In the genomic region with DNA sequence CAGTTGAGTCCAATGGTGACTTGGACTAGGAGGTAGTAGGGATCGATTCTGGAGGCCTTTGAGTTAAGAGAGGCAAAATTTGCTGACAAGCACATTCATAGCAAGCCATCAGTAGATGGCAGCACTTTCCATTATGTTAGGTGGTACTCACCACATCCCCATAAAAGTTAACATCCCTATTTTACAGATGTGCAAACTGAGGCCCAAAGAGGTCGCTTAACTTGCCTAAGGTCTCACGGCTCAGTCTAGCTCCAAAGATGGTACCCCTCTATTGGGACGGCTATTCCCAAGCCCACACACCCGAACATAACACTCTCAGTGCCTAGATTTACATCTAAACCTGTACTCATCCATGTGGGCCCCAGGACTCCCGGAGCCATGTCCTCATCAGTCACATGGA, we compare ENCODE assay signal across 8 cellular contexts. TPM values are rescaled to one million over a fixed set of nuclear protein-coding genes. Genes with fewer than 3 reads are reported as not detected.
DNase-seq lines count a peak whose midpoint lies in the region; ATAC-seq, FAIRE-seq and TF ChIP-seq lines count a peak whose summit lies in the region.

No MANE protein-coding gene starts in this region.

- H3K27ac ChIP-seq in HEK293 (ENCODE audit: extremely low read depth, low read depth, low read length) (no peak overlapping the region), right lobe of liver (no peak overlapping the region), left lung (no peak overlapping the region)

- no peak overlapping the region for H3K27ac Mint-ChIP-seq in WTC11

- no peak for DNase-seq in D721Med (ENCODE audit: insufficient read length, low spot score)
- DNase-seq in WTC11 (ENCODE audit: low spot score): no peak
- DNase-seq in right lobe of liver: no peak
- no peak for DNase-seq in left lung
- no peak for DNase-seq in NCI-H446 treated with DMSO at 0.1 percent for 48 hours (lab: John Stamatoyannopoulos, UW)
- no peak for DNase-seq in NCI-H128 (lab: John Stamatoyannopoulos, UW; ENCODE audit: unreplicated experiment)
- DNase-seq in NCI-H187 (lab: John Stamatoyannopoulos, UW): no peak

- intact Hi-C loops in right lobe of liver (cut with DNase I) (no loop called here), left lung (cut with DNase I) (no loop called here)

- H3K36me3 Mint-ChIP-seq in WTC11: no peaks in the 10 kb centered on the region

- H3K36me3 ChIP-seq in HEK293 (ENCODE audit: control insufficient read depth in 2 of 2, insufficient read depth in 1 of 2, low read length in 2 of 2) (no peaks in the 10 kb centered on the region), right lobe of liver (no peaks in the 10 kb centered on the region), left lung (no peaks in the 10 kb centered on the region)

- TF ChIP-seq CTCF in D721Med (IDR thresholded peaks at IDR 0.05; ENCODE audit: insufficient read depth, missing control alignments) (peak; percentile 40), HEK293 (tag by site-specific recombination; IDR thresholded peaks at IDR 0.05) (no peak; the same call in 1 of the 2 replicates), WTC11 (IDR thresholded peaks at IDR 0.05) (no peak), right lobe of liver (IDR thresholded peaks at IDR 0.05) (peak in 3 of 4 donors; percentile 37 to 43 (median 38)), left lung (IDR thresholded peaks at IDR 0.05) (no peak)

- H3K9me3 Mint-ChIP-seq in WTC11: no peaks in the 10 kb centered on the region

- H3K27me3 ChIP-seq in right lobe of liver: no peaks in the 10 kb centered on the region
- H3K27me3 ChIP-seq in left lung: no peaks in the 10 kb centered on the region

- H3K4me1 Mint-ChIP-seq in WTC11: peaks cover 32% of the 10 kb centered on the region

- CTCF ChIA-PET in HEK293 (lab: Yijun Ruan, JAX): interaction anchor here (0.5 to 4.2 kb wide), 15 partner anchors 9 to 513 kb away, joined by 3 to 38 read pairs (median 6); a partner anchor contains a TSS
- CTCF ChIA-PET in WTC11 (lab: Charles Lee): interaction anchor here (1.3 to 4.8 kb wide), 4 partner anchors 32 to 39 kb away, joined by 3 to 22 read pairs (median 12); no protein-coding TSS in a partner anchor

- H3K9me3 ChIP-seq in HEK293 (ENCODE audit: control insufficient read depth, insufficient read depth, low read depth, low read length) (no peaks in the 10 kb centered on the region), right lobe of liver (no peaks in the 10 kb centered on the region), left lung (no peaks in the 10 kb centered on the region)

- H3K4me3 Mint-ChIP-seq in WTC11: no peak overlapping the region

- FAIRE-seq in D721Med (lab: Jason Lieb, UNC): no peak

- POLR2A ChIA-PET in HEK293 (lab: Yijun Ruan, JAX) (no interaction called here), WTC11 (lab: Charles Lee) (interaction anchor here (0.7 to 1.3 kb wide), 2 partner anchors 23 to 286 kb away, joined by 3 to 9 read pairs; no protein-coding TSS in a partner anchor)

- ATAC-seq in WTC11 (no peak), right lobe of liver (no peak), left lung (no peak)

- H3K4me3 ChIP-seq in HEK293 (ENCODE audit: low read depth, low read length) (no peak overlapping the region), right lobe of liver (no peak overlapping the region), left lung (no peak overlapping the region)

- WGBS in right lobe of liver (ENCODE audit: insufficient coverage, low coverage, low lambda C conversion rate, missing lambda C conversion rate): 0% methylated on average over 1 of the region's 6 CpGs

- no peak for TF ChIP-seq POLR2A in right lobe of liver (IDR thresholded peaks at IDR 0.05)

- H3K4me1 ChIP-seq in HEK293 (ENCODE audit: control insufficient read depth, insufficient read depth, low read length) (0 out of 2 replicates have a peak, but pooled peaks cover 8% of the 10 kb centered on the region), right lobe of liver (peaks cover 0 to 13% (median 8%) of the 10 kb centered on the region in 4 donors), left lung (peaks cover 21 to 52% of the 10 kb centered on the region in 2 donors)

- H3K27me3 Mint-ChIP-seq in WTC11 (ENCODE audit: low read depth): peaks cover 63% of the 10 kb centered on the region

TF ChIP-seq in HEK293, 187 proteins besides CTCF, POLR2A, EP300 and RAD21 (continues in another document):
- TF ChIP-seq, protein P1, sequence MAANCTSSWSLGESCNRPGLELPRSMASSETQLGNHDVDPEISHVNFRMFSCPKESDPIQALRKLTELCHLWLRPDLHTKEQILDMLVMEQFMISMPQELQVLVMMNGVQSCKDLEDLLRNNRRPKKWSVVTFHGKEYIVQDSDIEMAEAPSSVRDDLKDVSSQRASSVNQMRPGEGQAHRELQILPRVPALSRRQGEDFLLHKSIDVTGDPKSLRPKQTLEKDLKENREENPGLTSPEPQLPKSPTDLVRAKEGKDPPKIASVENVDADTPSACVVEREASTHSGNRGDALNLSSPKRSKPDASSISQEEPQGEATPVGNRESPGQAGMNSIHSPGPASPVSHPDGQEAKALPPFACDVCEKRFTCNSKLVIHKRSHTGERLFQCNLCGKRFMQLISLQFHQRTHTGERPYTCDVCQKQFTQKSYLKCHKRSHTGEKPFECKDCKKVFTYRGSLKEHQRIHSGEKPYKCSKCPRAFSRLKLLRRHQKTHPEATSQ (tag by site-specific recombination; IDR thresholded peaks at IDR 0.05): no peak
- TF ChIP-seq ZNF416 (tag by site-specific recombination; IDR thresholded peaks at IDR 0.05) (no peak), ZNF174 (tag by site-specific recombination; IDR thresholded peaks at IDR 0.05) (no peak), SP7 (tag by site-specific recombination; IDR thresholded peaks at IDR 0.05) (0 out of 2 replicates have a peak, but pooled peaks have one; percentile 19)
- TF ChIP-seq, protein P2, sequence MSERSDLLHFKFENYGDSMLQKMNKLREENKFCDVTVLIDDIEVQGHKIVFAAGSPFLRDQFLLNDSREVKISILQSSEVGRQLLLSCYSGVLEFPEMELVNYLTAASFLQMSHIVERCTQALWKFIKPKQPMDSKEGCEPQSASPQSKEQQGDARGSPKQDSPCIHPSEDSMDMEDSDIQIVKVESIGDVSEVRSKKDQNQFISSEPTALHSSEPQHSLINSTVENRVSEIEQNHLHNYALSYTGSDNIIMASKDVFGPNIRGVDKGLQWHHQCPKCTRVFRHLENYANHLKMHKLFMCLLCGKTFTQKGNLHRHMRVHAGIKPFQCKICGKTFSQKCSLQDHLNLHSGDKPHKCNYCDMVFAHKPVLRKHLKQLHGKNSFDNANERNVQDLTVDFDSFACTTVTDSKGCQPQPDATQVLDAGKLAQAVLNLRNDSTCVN (tag by site-specific recombination; optimal IDR thresholded peaks at IDR 0.05): no peak

TF ChIP-seq in WTC11, 78 proteins besides CTCF, POLR2A, EP300 and RAD21:
- TF ChIP-seq GTF2I (CRISPR knock-in tag; conservative IDR thresholded peaks at IDR 0.05): peak; percentile 85
- no peak for TF ChIP-seq IRF2 (CRISPR knock-in tag; IDR thresholded peaks at IDR 0.05; ENCODE audit: borderline replicate concordance, low read depth)
- TF ChIP-seq CREB1 (CRISPR knock-in tag; IDR thresholded peaks at IDR 0.05): no peak

RNA-seq across cellular contexts. Expression of a gene that starts 21.5 kb away (rescaled TPM):
- total RNA-seq in WTC11 (2021) (2.3 to 7.2 TPM (median 5.4 TPM) in 3 replicates), right lobe of liver (1 to 10 TPM in 1 of 6 experiments, under 1 TPM in 5; 0.19 to 1.2 (median 0.44) TPM), left lung (10 to 100 TPM in 1 of 2 donors, 1 to 10 TPM in 1; 7.1 to 20.4 TPM)

RNA-seq across cellular contexts. Expression of a gene that starts 22.6 kb away (rescaled TPM):
- total RNA-seq in WTC11 (2021) (43.7 to 60.6 TPM (median 60.1 TPM) in 3 replicates), right lobe of liver (10 to 100 TPM; 19.2 to 29.4 (median 22.6) TPM), left lung (10 to 100 TPM; 56.1 to 57.8 TPM)

RNA-seq across cellular contexts. Expression of a gene that starts 39.9 kb away (rescaled TPM):
- total RNA-seq in WTC11 (2021) (33.5 to 38.1 TPM (median 34.8 TPM) in 3 replicates), right lobe of liver (1 to 10 TPM; 1.3 to 4.5 (median 3.2) TPM), left lung (1 to 10 TPM; 4.8 to 6.0 TPM)

RNA-seq across cellular contexts. Expression of a gene that starts 41.4 kb away (rescaled TPM):
- total RNA-seq in WTC11 (2021) (27.5 to 38.1 TPM (median 35.2 TPM) in 3 replicates), right lobe of liver (10 to 100 TPM in 4 of 6 experiments, 1 to 10 TPM in 2; 6.9 to 22.9 (median 14.6) TPM), left lung (10 to 100 TPM; 30.0 to 51.4 TPM)

RNA-seq across cellular contexts. Expression of a gene that starts 50.6 kb away (rescaled TPM):
- total RNA-seq in WTC11 (2021) (25.1 to 27.8 TPM (median 27.4 TPM) in 3 replicates), right lobe of liver (1 to 10 TPM; 1.5 to 7.2 (median 2.9) TPM), left lung (10 to 100 TPM in 1 of 2 donors, 1 to 10 TPM in 1; 9.4 to 16.7 TPM)

Comparison
In these comparisons a context has a peak if more than half of its experiments do, and no peak if none do; other contexts are left out.
1. CTCF ChIP-seq: peak in D721Med (single experiment) and right lobe of liver (3 of 4); none in HEK293 (single experiment), WTC11 (single experiment) and left lung (0 of 2).